In the genomic region with DNA sequence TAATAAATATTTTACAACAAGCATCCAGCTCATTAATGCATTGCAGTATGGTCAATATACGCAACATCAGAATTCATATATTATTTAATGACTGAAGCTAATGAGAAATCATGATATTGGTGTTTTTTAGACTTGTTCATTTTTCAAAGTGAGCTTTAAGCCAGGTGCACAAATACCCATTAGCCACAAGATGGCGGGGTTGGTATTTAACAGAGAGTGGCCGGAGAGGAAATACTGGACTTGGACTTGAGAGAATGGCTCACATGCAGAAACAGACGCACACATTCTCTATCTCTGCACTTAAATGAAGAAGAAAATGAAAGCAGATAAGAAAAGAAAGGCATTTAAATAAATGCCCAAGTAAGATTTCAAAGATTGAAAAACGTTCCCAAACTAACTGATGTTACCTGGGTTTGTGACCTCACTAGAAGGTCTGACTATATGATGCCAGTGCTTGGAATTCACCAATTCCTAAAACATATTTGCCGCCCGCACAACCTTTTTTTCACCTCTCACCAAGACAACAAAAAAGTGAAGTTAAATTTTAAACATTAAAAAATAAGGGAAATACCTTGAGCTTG, we compare ENCODE assay signal across 8 cellular contexts. TPM values are rescaled to one million over a fixed set of nuclear protein-coding genes. Genes with fewer than 3 reads are reported as not detected.
DNase-seq lines count a peak whose midpoint lies in the region; ATAC-seq and TF ChIP-seq lines count a peak whose summit lies in the region.

No MANE protein-coding gene starts in this region.

- CTCF ChIA-PET in BJ (lab: Yijun Ruan, JAX): interaction anchor here (0.6 to 3.1 kb wide), 18 partner anchors 9 to 1098 kb away, joined by 3 to 17 read pairs (median 5); no protein-coding TSS in a partner anchor
- CTCF ChIA-PET in activated CD4-positive, alpha-beta memory T cell treated with anti-CD3 and anti-CD28 coated beads, Interleukin-2, amount 10 ng/mL, durations not matched to agents 7 days and 5 days (lab: Charles Lee): interaction anchor here (0.6 to 3.9 kb wide), 21 partner anchors 9 to 1092 kb away, joined by 3 to 32 read pairs (median 4); no protein-coding TSS in a partner anchor

- ATAC-seq in HG02884 (IDR thresholded peaks at IDR 0.05; ENCODE audit: unreplicated experiment) (peak; percentile 59), left cardiac atrium (peak; percentile 57 to 67), GM18873 (IDR thresholded peaks at IDR 0.05; ENCODE audit: low FRiP score, unreplicated experiment) (no peak)

- no peak overlapping the region for H3K4me3 Mint-ChIP-seq in activated CD4-positive, alpha-beta memory T cell treated with anti-CD3 and anti-CD28 coated beads, Interleukin-2, amount 10 ng/mL, durations not matched to agents 7 days and 5 days

- H3K36me3 ChIP-seq in BJ (ENCODE audit: control insufficient read depth, insufficient read depth, low read length): no peaks in the 10 kb centered on the region

- no peaks in the 10 kb centered on the region for H3K36me3 Mint-ChIP-seq in activated CD4-positive, alpha-beta memory T cell treated with anti-CD3 and anti-CD28 coated beads, Interleukin-2, amount 10 ng/mL, durations not matched to agents 7 days and 5 days (ENCODE audit: low read depth)

- no peaks in the 10 kb centered on the region for H3K27me3 ChIP-seq in BJ (ENCODE audit: control insufficient read depth, insufficient read depth, low read length)

- peaks cover 5% of the 10 kb centered on the region for H3K27me3 Mint-ChIP-seq in activated CD4-positive, alpha-beta memory T cell treated with anti-CD3 and anti-CD28 coated beads, Interleukin-2, amount 10 ng/mL, durations not matched to agents 7 days and 5 days

- no peak overlapping the region for H3K4me3 ChIP-seq in BJ (ENCODE audit: low read depth, low read length)

- TF ChIP-seq CTCF in BJ (IDR thresholded peaks at IDR 0.05; ENCODE audit: insufficient read depth, low read depth, low read length) (peak; percentile 80), GM13977 (IDR thresholded peaks at IDR 0.05; ENCODE audit: extremely low read depth, insufficient read depth, missing control alignments) (peak; percentile 79)

- intact Hi-C loops in left cardiac atrium (cut with DNase I): loop anchor here in 1 of 2 donors (2.0 kb wide), 1 partner anchor 1090 kb away; no protein-coding TSS in a partner anchor

- H3K9me3 Mint-ChIP-seq in activated CD4-positive, alpha-beta memory T cell treated with anti-CD3 and anti-CD28 coated beads, Interleukin-2, amount 10 ng/mL, durations not matched to agents 7 days and 5 days: no peaks in the 10 kb centered on the region

- in situ Hi-C loops in GM13977 (cut with MboI; ENCODE audit: low pct_unique_long_range_greater_than_20kb, low sequenced_read_pairs, unreplicated experiment): loop anchor here (25.0 kb wide), 1 partner anchor 812 kb away; no protein-coding TSS in a partner anchor

- DNase-seq in BJ (ENCODE audit: low read depth) (no peak), GM13977 (ENCODE audit: low spot score) (peak; percentile 23), NCI-H146 treated with DMSO at 0.1 percent for 48 hours (lab: John Stamatoyannopoulos, UW; ENCODE audit: unreplicated experiment) (peak; percentile 5), left cardiac atrium (peak; percentile 40), putamen (ENCODE audit: low spot score) (peak; percentile 73)
- DNase-seq in activated CD4-positive, alpha-beta memory T cell treated with anti-CD3 and anti-CD28 coated beads, Interleukin-2, amount 10 ng/mL, durations not matched to agents 7 days and 5 days: peak; percentile 26

- H3K4me1 Mint-ChIP-seq in activated CD4-positive, alpha-beta memory T cell treated with anti-CD3 and anti-CD28 coated beads, Interleukin-2, amount 10 ng/mL, durations not matched to agents 7 days and 5 days: peaks cover 14% of the 10 kb centered on the region

- H3K27ac Mint-ChIP-seq in activated CD4-positive, alpha-beta memory T cell treated with anti-CD3 and anti-CD28 coated beads, Interleukin-2, amount 10 ng/mL, durations not matched to agents 7 days and 5 days: no peak overlapping the region

- POLR2A ChIA-PET in BJ (lab: Charles Lee): no interaction called here
- POLR2A ChIA-PET in activated CD4-positive, alpha-beta memory T cell treated with anti-CD3 and anti-CD28 coated beads, Interleukin-2, amount 10 ng/mL, durations not matched to agents 7 days and 5 days (lab: Charles Lee): no interaction called here

RNA-seq across cellular contexts. Expression of a gene that starts 21.2 kb away (rescaled TPM):
- 15.7 and 34.9 TPM in 2 replicates for polyA plus RNA-seq in BJ (2011; rRNA removed)
- 25.9 and 31.4 TPM in 2 replicates for polyA minus RNA-seq in BJ (2011; rRNA and poly(A)+ RNA removed)
- total RNA-seq in activated CD4-positive, alpha-beta memory T cell treated with anti-CD3 and anti-CD28 coated beads, Interleukin-2, amount 10 ng/mL, durations not matched to agents 7 days and 5 days: 10 to 100 TPM; 62.8 to 74.4 TPM
- total RNA-seq in left cardiac atrium: 10 to 100 TPM; 32.1 to 42.4 TPM
